15 cellular contexts compared by ENCODE assay signal in the genomic region with DNA sequence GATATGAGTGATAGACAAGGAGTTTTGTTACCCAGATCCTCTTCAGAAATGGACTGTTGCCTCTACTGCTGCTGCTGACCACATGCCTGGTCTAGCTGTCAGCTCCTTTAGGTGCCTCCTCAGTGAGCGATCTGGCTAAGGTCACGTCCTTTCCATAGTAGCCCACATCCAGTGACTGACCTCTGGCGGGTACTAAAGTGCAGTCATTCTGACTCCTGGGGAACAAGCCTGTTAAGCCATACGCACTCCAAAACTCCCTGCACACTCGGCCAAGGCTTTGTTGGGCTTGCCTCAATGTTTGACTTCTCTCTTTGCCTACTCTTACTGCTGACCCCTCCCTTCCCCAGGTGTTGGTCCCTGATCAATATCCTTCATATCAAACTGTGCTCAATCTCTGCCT.
DNase-seq lines count a peak whose midpoint lies in the region; ATAC-seq and TF ChIP-seq lines count a peak whose summit lies in the region.
"Had no signal": no experiment of that assay in that cellular context is flagged by ENCODE, and none has a peak within 500 bp of the region (broad histone marks: within the 10 kb centered on the region; RNA-seq: fewer than 3 reads in every experiment).

No MANE protein-coding gene starts in this region.

- H3K27ac ChIP-seq in PC-3 (ENCODE audit: low read length), result peak overlapping the region; percentile 99
- peak overlapping the region; percentile 93 for H3K27ac ChIP-seq in epithelial cell of prostate
- no peak overlapping the region for H3K27ac ChIP-seq in trophoblast cell (ENCODE audit: low read depth, low read length)
- H3K27ac ChIP-seq: BLaER1, thoracic aorta had no signal

- no peaks in the 10 kb centered on the region for H3K79me1 ChIP-seq in trophoblast cell (ENCODE audit: low read length)

- H2BK12ac ChIP-seq in trophoblast cell (ENCODE audit: low read length), result no peak overlapping the region

- H3K18ac ChIP-seq in trophoblast cell (ENCODE audit: low read length), result no peak overlapping the region

- no peak overlapping the region for H4K12ac ChIP-seq in trophoblast cell (ENCODE audit: low read depth, low read length)

- no peaks in the 10 kb centered on the region for H3K79me2 ChIP-seq in PC-3 (ENCODE audit: low read length)
- H3K79me2 ChIP-seq in trophoblast cell (ENCODE audit: control insufficient read depth, insufficient read depth, low read length, poor library complexity), result no peaks in the 10 kb centered on the region

- H4K20me1 ChIP-seq in PC-3 (ENCODE audit: low read length), result no peaks in the 10 kb centered on the region
- H4K20me1 ChIP-seq: BLaER1 had no signal

- POLR2A ChIA-PET in PC-3 (lab: Charles Lee; ENCODE audit: unreplicated experiment), result no interaction called here

- H3F3A ChIP-seq in PC-3 (ENCODE audit: low read length, unreplicated experiment), result peaks cover 24% of the 10 kb centered on the region

- H2BK5ac ChIP-seq in trophoblast cell (ENCODE audit: low read depth, low read length, poor library complexity), result no peak overlapping the region

- H3K4ac ChIP-seq in trophoblast cell (ENCODE audit: low read depth, low read length), result no peak overlapping the region

- H3K4me2 ChIP-seq in PC-3 (ENCODE audit: low read length) (peak overlapping the region; percentile 39), trophoblast cell (ENCODE audit: low read length) (no peak overlapping the region)
- H3K4me2 ChIP-seq: BLaER1 had no signal

- no peak for TF ChIP-seq CTCF in PC-3 (conservative IDR thresholded peaks at IDR 0.05; ENCODE audit: low read depth, low read length)

- H4K91ac ChIP-seq in trophoblast cell (ENCODE audit: low read depth, low read length), result no peak overlapping the region

- intact Hi-C loops in PC-3 (cut with micrococcal nuclease), result loop anchor here (2.0 to 10.0 kb wide), 2 partner anchors 444 to 500 kb away; no protein-coding TSS in a partner anchor

- no peaks in the 10 kb centered on the region for H3K9me3 ChIP-seq in PC-3 (ENCODE audit: low read length)
- no peaks in the 10 kb centered on the region for H3K9me3 ChIP-seq in trophoblast cell (ENCODE audit: insufficient read depth, low read depth, low read length)
- H3K9me3 ChIP-seq: BLaER1, thoracic aorta had no signal

- no peak overlapping the region for H2AK5ac ChIP-seq in trophoblast cell (ENCODE audit: low read length)

- H3K14ac ChIP-seq in trophoblast cell (ENCODE audit: low read length), result no peak overlapping the region

- H3K4me3 ChIP-seq in PC-3 (ENCODE audit: low read length) (no peak overlapping the region), trophoblast cell (ENCODE audit: low read depth, low read length) (no peak overlapping the region)
- H3K4me3 ChIP-seq: BLaER1, GM12878, thoracic aorta had no signal

- H3K9ac ChIP-seq in PC-3 (ENCODE audit: low read length) (peak overlapping the region; percentile 26), trophoblast cell (ENCODE audit: low read length) (no peak overlapping the region)
- H3K9ac ChIP-seq: BLaER1 had no signal

- peak overlapping the region; percentile 91 for H3K23ac ChIP-seq in trophoblast cell (ENCODE audit: low read length)

- no peak overlapping the region for H4K8ac ChIP-seq in trophoblast cell (ENCODE audit: low read depth, low read length)

- BruUV-seq in PC-3 (replicated peaks; lab: Mats Ljungman, UMichigan), result no TSS peak

- H2AFZ ChIP-seq in PC-3 (ENCODE audit: low read length) (no peak overlapping the region), trophoblast cell (ENCODE audit: insufficient read depth, low read length, poor library complexity) (no peak overlapping the region)

- ATAC-seq in PC-3 (no peak), HG02763 (IDR thresholded peaks at IDR 0.05; ENCODE audit: unreplicated experiment) (no peak), HG03159 (IDR thresholded peaks at IDR 0.05; ENCODE audit: unreplicated experiment) (no peak)
- ATAC-seq: GM12878 had no signal

- no CpG with 5 or more reads among the region's 5 CpGs for WGBS in trophoblast cell (ENCODE audit: extremely low coverage, insufficient coverage, insufficient read length)

- CTCF ChIA-PET in PC-3 (lab: Charles Lee), result interaction anchor here (0.6 kb wide), 1 partner anchor 225 kb away, joined by 3 read pairs; no protein-coding TSS in a partner anchor

- peaks cover 50% of the 10 kb centered on the region for H3K4me1 ChIP-seq in PC-3 (ENCODE audit: insufficient read depth, low read length)
- peaks cover 0 to 3% of the 10 kb centered on the region in 2 experiments for H3K4me1 ChIP-seq in trophoblast cell (ENCODE audit: control insufficient read depth in 1 of 2, insufficient read depth in 2 of 2, low read length in 2 of 2)
- H3K4me1 ChIP-seq: BLaER1 had no signal

- DNase-seq in ELR (ENCODE audit: low read depth) (peak; percentile 72), PC-3 (no peak), epithelial cell of prostate (ENCODE audit: low read depth, low spot score) (no peak), trophoblast cell (no peak), NCI-H524 (lab: John Stamatoyannopoulos, UW) (no peak), NCI-H1105 (lab: John Stamatoyannopoulos, UW) (no peak)
- DNase-seq: activated CD4-positive, alpha-beta T cell treated with anti-CD3 and anti-CD28 coated beads, Interleukin-2, amount 50 U/mL, for 1 hour; immature natural killer cell; NCI-H1436; nucleus accumbens had no signal

- no peaks in the 10 kb centered on the region for H3K27me3 ChIP-seq in PC-3 (ENCODE audit: low read length)
- H3K27me3 ChIP-seq in trophoblast cell (ENCODE audit: insufficient read depth, low read length), result no peaks in the 10 kb centered on the region
- H3K27me3 ChIP-seq: BLaER1 had no signal

- H2BK120ac ChIP-seq in trophoblast cell (ENCODE audit: insufficient read depth, low read length, poor library complexity), result no peak overlapping the region

- H3K9me2 ChIP-seq in PC-3 (replicated peaks; ENCODE audit: low read length), result no peaks in the 10 kb centered on the region

- H3K36me3 ChIP-seq in PC-3 (ENCODE audit: low read depth, low read length) (no peaks in the 10 kb centered on the region), trophoblast cell (ENCODE audit: control insufficient read depth in 1 of 2, insufficient read depth in 2 of 2, low read length in 2 of 2) (no peaks in the 10 kb centered on the region)
- H3K36me3 ChIP-seq: BLaER1, thoracic aorta had no signal
